16 cellular contexts compared by ENCODE assay signal in genomic region chr1:20587639-20588017, GRCh38. TPM values are rescaled to one million over a fixed set of nuclear protein-coding genes. Genes with fewer than 3 reads are reported as not detected.
DNase-seq lines count a peak whose midpoint lies in the region; ATAC-seq, FAIRE-seq and TF ChIP-seq lines count a peak whose summit lies in the region.
"Had no signal": no experiment of that assay in that cellular context is flagged by ENCODE, and none has a peak within 500 bp of the region (broad histone marks: within the 10 kb centered on the region; RNA-seq: fewer than 3 reads in every experiment).

No MANE protein-coding gene starts in this region.

- H4K5ac ChIP-seq in IMR-90 (ENCODE audit: low read depth, low read length) = no peak overlapping the region

- no peak for FAIRE-seq in A549 (lab: Jason Lieb, UNC)

- no peak overlapping the region for H3K23ac ChIP-seq in IMR-90 (ENCODE audit: low read depth, low read length)

- no peak for TF ChIP-seq EP300 in A549 (IDR thresholded peaks at IDR 0.05)

- 36% methylated on average over 2 of the region's 2 CpGs for WGBS in A549 (ENCODE audit: missing lambda C conversion rate)
- no CpG with 5 or more reads among the region's 2 CpGs for WGBS in IMR-90 (ENCODE audit: extremely low coverage in 2 of 2, insufficient read length in 1 of 2), 2 experiments

- peak overlapping the region; percentile 84 to 92; a peak in 5 of 6 replicates for H3K27ac ChIP-seq in A549
- H3K27ac ChIP-seq in IMR-90 (ENCODE audit: insufficient read depth, low read length) = no peak overlapping the region
- peak overlapping the region; percentile 39 to 84 for H3K27ac ChIP-seq in right atrium auricular region
- H3K27ac ChIP-seq: parathyroid adenoma, SJCRH30, upper lobe of right lung, WERI-Rb-1 had no signal

- TF ChIP-seq RAD21 in A549 (conservative IDR thresholded peaks at IDR 0.05 in 1 of 2, IDR thresholded peaks at IDR 0.05 in 1 of 2) = no peak
- no peak for TF ChIP-seq RAD21 in IMR-90 (IDR thresholded peaks at IDR 0.05; ENCODE audit: low read length)

- no peak overlapping the region; the same call in 1 of the 2 replicates for H2AK5ac ChIP-seq in IMR-90 (ENCODE audit: low read depth, low read length)

- no peak overlapping the region for H3K4ac ChIP-seq in IMR-90 (ENCODE audit: low read depth, low read length)

- POLR2A ChIA-PET in A549 (lab: Yijun Ruan, JAX) = no interaction called here
- POLR2A ChIA-PET in IMR-90 (lab: Charles Lee; ENCODE audit: unreplicated experiment) = no interaction called here

- TF ChIP-seq POLR2A in A549 (IDR thresholded peaks at IDR 0.05; ENCODE audit: low read length) (no peak), IMR-90 (IDR thresholded peaks at IDR 0.05; ENCODE audit: low read depth, low read length) (no peak)

- CTCF ChIA-PET in A549 (lab: Yijun Ruan, JAX) = interaction anchor here (0.9 to 6.3 kb wide), 4 partner anchors 9 to 45 kb away, joined by 3 to 38 read pairs (median 10); partner anchors contain the start of gene PINK1
- CTCF ChIA-PET in IMR-90 (lab: Yijun Ruan, JAX) = interaction anchor here (1.6 to 3.5 kb wide), 2 partner anchors 12 to 46 kb away, joined by 4 to 18 read pairs; no protein-coding TSS in a partner anchor

- peaks cover 2% of the 10 kb centered on the region; the same call in 1 of the 2 replicates for H3K27me3 ChIP-seq in IMR-90 (ENCODE audit: control insufficient read depth, insufficient read depth, low read length)
- no peaks in the 10 kb centered on the region for H3K27me3 ChIP-seq in right atrium auricular region

- intact Hi-C loops in IMR-90 (cut with micrococcal nuclease) = no loop called here

- ATAC-seq in A549 = no peak; a peak in 1 of 6 replicates
- ATAC-seq in IMR-90 (ENCODE audit: low read depth) = no peak
- ATAC-seq in HG03354 (IDR thresholded peaks at IDR 0.05; ENCODE audit: poor library complexity, severe bottlenecking, unreplicated experiment) = no peak
- ATAC-seq: upper lobe of right lung had no signal

- H4K8ac ChIP-seq in IMR-90 (ENCODE audit: low read depth in 2 of 2, low read length in 2 of 2) = no peak overlapping the region

- no peak overlapping the region for H2BK20ac ChIP-seq in IMR-90 (ENCODE audit: low read depth, low read length)

- no peak overlapping the region for H4K91ac ChIP-seq in IMR-90 (ENCODE audit: insufficient read depth, low read depth, low read length)

- H3K9me1 ChIP-seq in IMR-90 (ENCODE audit: insufficient read depth, low read length) = 0 out of 2 replicates have a peak, but pooled peaks cover 3% of the 10 kb centered on the region

- H3K4me1 ChIP-seq in A549 (peaks cover 47% of the 10 kb centered on the region), IMR-90 (ENCODE audit: control insufficient read depth, insufficient read depth, low read length) (peaks cover 17% of the 10 kb centered on the region), right atrium auricular region (peaks cover 0 to 22% of the 10 kb centered on the region in 2 donors)
- H3K4me1 ChIP-seq: parathyroid adenoma, SJCRH30 had no signal

- no peak overlapping the region for H3K56ac ChIP-seq in IMR-90 (ENCODE audit: extremely low read depth, insufficient read depth, low read length)

- no peak overlapping the region for H3K9ac ChIP-seq in IMR-90 (ENCODE audit: low read depth, low read length)
- H3K9ac ChIP-seq: parathyroid adenoma had no signal

- dilution Hi-C loops in IMR-90 (cut with HindIII; ENCODE audit: low sequenced_read_pairs, unreplicated experiment) = no loop called here

- H2BK5ac ChIP-seq in IMR-90 (ENCODE audit: low read depth, low read length, poor library complexity, severe bottlenecking) = no peak overlapping the region

- H3K4me3 ChIP-seq in A549 (no peak overlapping the region), IMR-90 (ENCODE audit: insufficient read depth, low read depth, low read length) (no peak overlapping the region), choroid plexus epithelial cell (ENCODE audit: low read depth, low read length) (no peak overlapping the region), right atrium auricular region (no peak overlapping the region)
- H3K4me3 ChIP-seq: SJCRH30, upper lobe of right lung had no signal

- H2AK9ac ChIP-seq in IMR-90 (replicated peaks; ENCODE audit: low read depth, low read length, poor library complexity) = no peak overlapping the region

- H3K18ac ChIP-seq in IMR-90 (ENCODE audit: low read depth, low read length) = no peak overlapping the region

- no peaks in the 10 kb centered on the region for H4K20me1 ChIP-seq in IMR-90 (ENCODE audit: insufficient read depth, low read length)

- in situ Hi-C loops in IMR-90 (cut with MboI; ENCODE audit: low sequenced_read_pairs) (no loop called here), KBM-7 (cut with MboI; ENCODE audit: low pct_unique_long_range_greater_than_20kb, low sequenced_read_pairs) (no loop called here)

- H3K36me3 ChIP-seq in IMR-90 (ENCODE audit: control insufficient read depth, insufficient read depth, low read length) (no peaks in the 10 kb centered on the region), right atrium auricular region (no peaks in the 10 kb centered on the region)
- H3K36me3 ChIP-seq: SJCRH30, upper lobe of right lung, WERI-Rb-1 had no signal

- H3K14ac ChIP-seq in IMR-90 (replicated peaks; ENCODE audit: low read depth, low read length) = no peak overlapping the region

- H2BK120ac ChIP-seq in IMR-90 (ENCODE audit: low read depth, low read length) = no peak overlapping the region

- BruUV-seq in IMR-90 (replicated peaks; lab: Mats Ljungman, UMichigan) = no TSS peak

- no peaks in the 10 kb centered on the region for H3K79me1 ChIP-seq in IMR-90 (ENCODE audit: low read depth in 1 of 2, low read length in 2 of 2)

- TF ChIP-seq CTCF in A549 (IDR thresholded peaks at IDR 0.05) (no peak), IMR-90 (conservative IDR thresholded peaks at IDR 0.05; ENCODE audit: low read depth, low read length) (no peak), choroid plexus epithelial cell (conservative IDR thresholded peaks at IDR 0.05; ENCODE audit: low read depth, low read length) (no peak), right atrium auricular region (IDR thresholded peaks at IDR 0.05) (no peak)

- H2AFZ ChIP-seq in IMR-90 (replicated peaks; ENCODE audit: low read length, poor library complexity) = no peak overlapping the region
- H2AFZ ChIP-seq: parathyroid adenoma had no signal

- DNase-seq in A549 (ENCODE audit: low read depth in 1 of 2, low spot score in 1 of 2) (peak in 1 of 2 experiments; percentile 74), IMR-90 (peak; percentile 63), choroid plexus epithelial cell (ENCODE audit: low read depth) (peak; percentile 21), right atrium auricular region (ENCODE audit: low spot score) (peak; percentile 82), KBM-7 (no peak), NCI-H2196 treated with DMSO at 0.1 percent for 48 hours (lab: John Stamatoyannopoulos, UW; ENCODE audit: unreplicated experiment) (no peak), SHP77 treated with DMSO at 0.1 percent for 48 hours (lab: John Stamatoyannopoulos, UW) (no peak)
- DNase-seq: activated naive CD4-positive, alpha-beta T cell treated with anti-CD3 and anti-CD28 coated beads for 36 hours; caudate nucleus; NCI-H187; SJCRH30; stimulated activated CD8-positive, alpha-beta memory T cell treated with anti-CD3 and anti-CD28 coated beads, Interleukin-4, amount 100 ng/mL, for 48 hours; upper lobe of right lung; WERI-Rb-1 had no signal

- peak overlapping the region; percentile 98 for H3K4me2 ChIP-seq in A549
- no peak overlapping the region for H3K4me2 ChIP-seq in IMR-90 (ENCODE audit: low read depth, low read length)

- H2BK15ac ChIP-seq in IMR-90 (ENCODE audit: low read depth, low read length) = no peak overlapping the region; the same call in 2 of the 3 replicates

- H3K9me3 ChIP-seq in A549 (no peaks in the 10 kb centered on the region), IMR-90 (ENCODE audit: control insufficient read depth, insufficient read depth, low read length) (0 out of 2 replicates have a peak, but pooled peaks cover 2% of the 10 kb centered on the region), right atrium auricular region (no peaks in the 10 kb centered on the region)
- H3K9me3 ChIP-seq: SJCRH30, upper lobe of right lung had no signal

TF ChIP-seq in IMR-90, 13 proteins besides CTCF, POLR2A, EP300 and RAD21 (continues in another document):
- no peak for TF ChIP-seq SMC3 (IDR thresholded peaks at IDR 0.05; ENCODE audit: low read depth, low read length)
- peak; percentile 86 for TF ChIP-seq RCOR1 (IDR thresholded peaks at IDR 0.05; ENCODE audit: insufficient replicate concordance, low read length)

RNA-seq across cellular contexts. Expression of gene CDA, which starts 1.3 kb away (rescaled TPM):
- polyA plus RNA-seq in A549 (2011; rRNA removed) (11.2 and 12.2 TPM in 2 replicates), A549 (2017; fragmentation: RNase III; extraction: RNeasy Plus Mini Kit Qiagen cat#74134 plus additional on column Dnase treatment) (35.6 to 48.7 TPM (median 44.6 TPM) in 3 replicates), IMR-90 (2012; rRNA removed) (9.4 and 10.7 TPM in 2 replicates)
- polyA plus RNA-seq in A549 (2012; cell fraction: cytosol; rRNA removed) = 24.0 and 25.0 TPM in 2 replicates
- 15.2 and 17.4 TPM in 2 replicates for polyA plus RNA-seq in A549 (2012; cell fraction: nucleus; rRNA removed)
- 18.8 and 24.3 TPM in 2 replicates for polyA minus RNA-seq in A549 (2011; rRNA and poly(A)+ RNA removed)
- total RNA-seq in IMR-90 (2012; rRNA removed) (0.90 and 1.4 TPM in 2 replicates), right atrium auricular region (1 to 10 TPM; 1.3 to 6.6 TPM)
- polyA plus RNA-seq in IMR-90 (2012; cell fraction: cytosol; rRNA removed) = 12.4 and 12.6 TPM in 2 replicates
- 2.0 and 2.5 TPM in 2 replicates for polyA plus RNA-seq in IMR-90 (2012; cell fraction: nucleus; rRNA removed; ENCODE audit: low replicate concordance)
- total RNA-seq: activated naive CD4-positive, alpha-beta T cell treated with anti-CD3 and anti-CD28 coated beads for 36 hours; SJCRH30 had no signal

RNA-seq across cellular contexts. Expression of gene FAM43B, which starts 35.3 kb away (rescaled TPM):
- 0.53 and 0.76 TPM in 2 replicates for polyA plus RNA-seq in A549 (2011; rRNA removed)
- 1.4 and 2.0 TPM in 2 replicates for polyA plus RNA-seq in A549 (2012; cell fraction: cytosol; rRNA removed)
- polyA plus RNA-seq in A549 (2012; cell fraction: nucleus; rRNA removed) = 3.1 and 5.4 TPM in 2 replicates
- 4.1 to 7.1 TPM (median 6.9 TPM) in 3 replicates for polyA plus RNA-seq in A549 (2017; fragmentation: RNase III; extraction: RNeasy Plus Mini Kit Qiagen cat#74134 plus additional on column Dnase treatment)
- 0.78 and 0.83 TPM in 2 replicates for polyA minus RNA-seq in A549 (2011; rRNA and poly(A)+ RNA removed)
- not detected in 2 replicates for total RNA-seq in IMR-90 (2012; rRNA removed)
- 0.05 and 0.09 TPM in 2 replicates for polyA plus RNA-seq in IMR-90 (2012; rRNA removed)
- polyA plus RNA-seq in IMR-90 (2012; cell fraction: cytosol; rRNA removed) = 0.06 and 0.11 TPM in 2 replicates
- 0.02 and 0.08 TPM in 2 replicates for polyA plus RNA-seq in IMR-90 (2012; cell fraction: nucleus; rRNA removed; ENCODE audit: low replicate concordance)
- 1 to 10 TPM; 1.4 to 1.7 TPM for total RNA-seq in right atrium auricular region
- total RNA-seq: activated naive CD4-positive, alpha-beta T cell treated with anti-CD3 and anti-CD28 coated beads for 36 hours had no signal

RNA-seq across cellular contexts. Expression of gene PINK1, which starts 45.6 kb away (rescaled TPM):
- 18.9 and 19.9 TPM in 2 replicates for polyA plus RNA-seq in A549 (2011; rRNA removed)
- 24.1 and 29.5 TPM in 2 replicates for polyA plus RNA-seq in A549 (2012; cell fraction: cytosol; rRNA removed)
- polyA plus RNA-seq in A549 (2012; cell fraction: nucleus; rRNA removed) = 21.1 and 21.3 TPM in 2 replicates
- polyA plus RNA-seq in A549 (2017; fragmentation: RNase III; extraction: RNeasy Plus Mini Kit Qiagen cat#74134 plus additional on column Dnase treatment) = 41.5 to 53.3 TPM (median 51.4 TPM) in 3 replicates
- 8.2 and 9.6 TPM in 2 replicates for polyA minus RNA-seq in A549 (2011; rRNA and poly(A)+ RNA removed)
- 52.9 and 55.3 TPM in 2 replicates for total RNA-seq in IMR-90 (2012; rRNA removed)
- 55.2 and 57.8 TPM in 2 replicates for polyA plus RNA-seq in IMR-90 (2012; rRNA removed)
- 44.7 and 69.0 TPM in 2 replicates for polyA plus RNA-seq in IMR-90 (2012; cell fraction: cytosol; rRNA removed)
- 39.0 and 41.1 TPM in 2 replicates for polyA plus RNA-seq in IMR-90 (2012; cell fraction: nucleus; rRNA removed; ENCODE audit: low replicate concordance)
- 100 to 1,000 TPM; 173 to 174 TPM for total RNA-seq in right atrium auricular region

Comparison
In these comparisons a context has a peak if more than half of its experiments do, and no peak if none do; other contexts are left out.
1. DNase-seq: peak in IMR-90 (single experiment), choroid plexus epithelial cell (single experiment) and right atrium auricular region (single experiment); none in KBM-7 (single experiment), NCI-H2196 treated with DMSO at 0.1 percent for 48 hours (single experiment) and SHP77 treated with DMSO at 0.1 percent for 48 hours (single experiment).